Comparison of ENCODE assay signal across 14 cellular contexts in genomic region chr14:75046275-75046674, GRCh38. TPM values are rescaled to one million over a fixed set of nuclear protein-coding genes. Genes with fewer than 3 reads are reported as not detected.
A peak's percentile ranks its signal among the peaks of the same experiment; 100 is the strongest.
DNase-seq lines count a peak whose midpoint lies in the region; ATAC-seq and TF ChIP-seq lines count a peak whose summit lies in the region.
"Had no signal": no experiment of that assay in that cellular context is flagged by ENCODE, and none has a peak within 500 bp of the region (broad histone marks: within the 10 kb centered on the region; RNA-seq: fewer than 3 reads in every experiment).

No MANE protein-coding gene starts in this region.

- TF ChIP-seq CTCF in natural killer cell (IDR thresholded peaks at IDR 0.05) (no peak), adrenal gland (IDR thresholded peaks at IDR 0.05) (no peak), Caco-2 (IDR thresholded peaks at IDR 0.05; ENCODE audit: insufficient read depth in 1 of 2, low read depth in 1 of 2, low read length in 1 of 2, severe bottlenecking in 1 of 2, unreplicated experiment in 1 of 2) (no peak), mesothelial cell of epicardium (IDR thresholded peaks at IDR 0.05; ENCODE audit: unreplicated experiment) (no peak), OCI-LY7 (conservative IDR thresholded peaks at IDR 0.05; ENCODE audit: low read length) (no peak)

- no peaks in the 10 kb centered on the region for H3K9me2 ChIP-seq in OCI-LY7 (ENCODE audit: insufficient read depth, low read length)

- ATAC-seq in natural killer cell treated with Interleukin-12 subunit alpha and Interleukin-12 subunit beta and Interleukin-15 and Interleukin-18, amount 100 ng/mL, for 72 hours, result no peak
- no peak for ATAC-seq in natural killer cell
- ATAC-seq in left lobe of liver, result peak; percentile 36
- ATAC-seq: Panc1 had no signal

- H3K4me1 ChIP-seq in adrenal gland (replicated peaks in 1 of 2) (peaks cover 38 to 54% of the 10 kb centered on the region in 2 donors), Caco-2 (peaks cover 25% of the 10 kb centered on the region), OCI-LY7 (ENCODE audit: insufficient read depth, low read length, poor library complexity, severe bottlenecking) (peaks cover 6% of the 10 kb centered on the region)

- no TSS peak for BruUV-seq in Caco-2 (replicated peaks; lab: Mats Ljungman, UMichigan)
- BruUV-seq in OCI-LY7 (replicated peaks; lab: Mats Ljungman, UMichigan), result no TSS peak

- H3K9me3 Mint-ChIP-seq in natural killer cell treated with Interleukin-12 subunit alpha and Interleukin-12 subunit beta and Interleukin-15 and Interleukin-18, amount 100 ng/mL, for 72 hours, result no peaks in the 10 kb centered on the region
- no peaks in the 10 kb centered on the region for H3K9me3 Mint-ChIP-seq in natural killer cell
- no peaks in the 10 kb centered on the region for H3K9me3 Mint-ChIP-seq in Caco-2 (ENCODE audit: unreplicated experiment)
- H3K9me3 Mint-ChIP-seq in mesothelial cell of epicardium, result peaks cover 12% of the 10 kb centered on the region

- DNase-seq in natural killer cell treated with Interleukin-12 subunit alpha and Interleukin-12 subunit beta and Interleukin-15 and Interleukin-18, amount 100 ng/mL, for 72 hours (ENCODE audit: low spot score), result no peak
- DNase-seq in natural killer cell (no peak), adrenal gland (no peak), left lobe of liver (ENCODE audit: low spot score) (no peak), Caco-2 (no peak), mesothelial cell of epicardium (ENCODE audit: low spot score in 2 of 2, unreplicated experiment in 2 of 2) (no peak), CD1c-positive myeloid dendritic cell (ENCODE audit: extremely low spot score) (no peak), OCI-LY7 (ENCODE audit: low spot score) (no peak)
- DNase-seq: GF-D8, NCI-H187, NCI-H226, NCI-H524 treated with DMSO at 0.1 percent for 48 hours had no signal

- WGBS in adrenal gland, 4 donors, result 77 to 88% (median 85%) methylated on average over 5 of the region's 5 CpGs

- no peaks in the 10 kb centered on the region for H3K27me3 Mint-ChIP-seq in natural killer cell treated with Interleukin-12 subunit alpha and Interleukin-12 subunit beta and Interleukin-15 and Interleukin-18, amount 100 ng/mL, for 72 hours
- H3K27me3 Mint-ChIP-seq in natural killer cell (ENCODE audit: low read depth in 2 of 2), result no peaks in the 10 kb centered on the region
- no peaks in the 10 kb centered on the region for H3K27me3 Mint-ChIP-seq in Caco-2 (ENCODE audit: insufficient read depth, unreplicated experiment)
- H3K27me3 Mint-ChIP-seq in mesothelial cell of epicardium (ENCODE audit: low read depth), result no peaks in the 10 kb centered on the region

- TF ChIP-seq POLR2A in adrenal gland (IDR thresholded peaks at IDR 0.05), result no peak

- H3K9me3 ChIP-seq in adrenal gland (replicated peaks in 1 of 3), result no peaks in the 10 kb centered on the region
- no peaks in the 10 kb centered on the region for H3K9me3 ChIP-seq in Caco-2
- no peaks in the 10 kb centered on the region for H3K9me3 ChIP-seq in OCI-LY7 (ENCODE audit: low read length)

- H2AFZ ChIP-seq in OCI-LY7 (ENCODE audit: low read length), result no peak overlapping the region

- H3K4me1 Mint-ChIP-seq in natural killer cell treated with Interleukin-12 subunit alpha and Interleukin-12 subunit beta and Interleukin-15 and Interleukin-18, amount 100 ng/mL, for 72 hours (ENCODE audit: low read depth in 2 of 2), result peaks cover 24 to 38% of the 10 kb centered on the region in 2 donors
- H3K4me1 Mint-ChIP-seq in natural killer cell, result peaks cover 16 to 47% of the 10 kb centered on the region in 2 donors
- peaks cover 12% of the 10 kb centered on the region for H3K4me1 Mint-ChIP-seq in Caco-2 (ENCODE audit: low read depth, unreplicated experiment)
- peaks cover 20% of the 10 kb centered on the region for H3K4me1 Mint-ChIP-seq in mesothelial cell of epicardium

- H3K4me3 Mint-ChIP-seq in natural killer cell treated with Interleukin-12 subunit alpha and Interleukin-12 subunit beta and Interleukin-15 and Interleukin-18, amount 100 ng/mL, for 72 hours, result peak overlapping the region; percentile 17
- H3K4me3 Mint-ChIP-seq in natural killer cell (no peak overlapping the region), Caco-2 (ENCODE audit: unreplicated experiment) (no peak overlapping the region), mesothelial cell of epicardium (no peak overlapping the region)

- POLR2A ChIA-PET in Caco-2 (lab: Charles Lee), result no interaction called here
- POLR2A ChIA-PET in OCI-LY7 (lab: Charles Lee), result interaction anchor here (0.6 to 1.0 kb wide), 2 partner anchors 11 to 314 kb away, joined by 3 read pairs; no protein-coding TSS in a partner anchor

- H3K27me3 ChIP-seq in adrenal gland (no peaks in the 10 kb centered on the region), Caco-2 (replicated peaks; ENCODE audit: control insufficient read depth, insufficient read depth, low read length) (no peaks in the 10 kb centered on the region)

- H3K4me3 ChIP-seq in adrenal gland, result no peak overlapping the region
- no peak overlapping the region for H3K4me3 ChIP-seq in Caco-2 (ENCODE audit: low read depth, low read length)
- no peak overlapping the region for H3K4me3 ChIP-seq in OCI-LY7 (ENCODE audit: low read depth, low read length, poor library complexity, severe bottlenecking)
- H3K4me3 ChIP-seq: BLaER1 treated with 17β-estradiol and CSF1 and Interleukin-3, amounts not matched to agents 10 nM and 100 nM had no signal

- no peaks in the 10 kb centered on the region for H3K79me2 ChIP-seq in OCI-LY7 (ENCODE audit: insufficient read depth, low read depth, low read length)

- H3K36me3 ChIP-seq in adrenal gland (replicated peaks in 1 of 2) (peaks cover 0 to 4% of the 10 kb centered on the region in 2 donors), Caco-2 (ENCODE audit: control insufficient read depth, insufficient read depth, low read length) (no peaks in the 10 kb centered on the region), OCI-LY7 (ENCODE audit: insufficient read depth, low read length) (no peaks in the 10 kb centered on the region)

- H3K27ac Mint-ChIP-seq in natural killer cell treated with Interleukin-12 subunit alpha and Interleukin-12 subunit beta and Interleukin-15 and Interleukin-18, amount 100 ng/mL, for 72 hours, result no peak overlapping the region
- H3K27ac Mint-ChIP-seq in natural killer cell, result no peak overlapping the region
- H3K27ac Mint-ChIP-seq in Caco-2 (ENCODE audit: unreplicated experiment), result no peak overlapping the region
- no peak overlapping the region for H3K27ac Mint-ChIP-seq in mesothelial cell of epicardium

- CTCF ChIA-PET in Caco-2 (lab: Charles Lee) (no interaction called here), OCI-LY7 (lab: Charles Lee; ENCODE audit: unreplicated experiment) (no interaction called here)

- no peak overlapping the region for H3K4me2 ChIP-seq in OCI-LY7 (ENCODE audit: low read length)
- H3K4me2 ChIP-seq: BLaER1 treated with 17β-estradiol and CSF1 and Interleukin-3, amounts not matched to agents 10 nM and 100 nM had no signal

- no peaks in the 10 kb centered on the region for H4K20me1 ChIP-seq in OCI-LY7 (ENCODE audit: insufficient read depth, low read length)
- H4K20me1 ChIP-seq: BLaER1 treated with 17β-estradiol and CSF1 and Interleukin-3, amounts not matched to agents 10 nM and 100 nM had no signal

- intact Hi-C loops in natural killer cell (cut with micrococcal nuclease), result no loop called here
- intact Hi-C loops in adrenal gland (cut with DNase I), result no loop called here
- intact Hi-C loops in Caco-2 (cut with micrococcal nuclease; ENCODE audit: unreplicated experiment), result no loop called here
- intact Hi-C loops in OCI-LY7 (cut with micrococcal nuclease; ENCODE audit: unreplicated experiment), result loop anchor here (5.0 kb wide), 1 partner anchor 39 kb away; no protein-coding TSS in a partner anchor

- peaks cover 7% of the 10 kb centered on the region for H3K36me3 Mint-ChIP-seq in natural killer cell treated with Interleukin-12 subunit alpha and Interleukin-12 subunit beta and Interleukin-15 and Interleukin-18, amount 100 ng/mL, for 72 hours
- no peaks in the 10 kb centered on the region for H3K36me3 Mint-ChIP-seq in natural killer cell
- H3K36me3 Mint-ChIP-seq in Caco-2 (ENCODE audit: insufficient read depth, unreplicated experiment), result peaks cover 24% of the 10 kb centered on the region
- H3K36me3 Mint-ChIP-seq in mesothelial cell of epicardium, result peaks cover 37% of the 10 kb centered on the region

- H3K27ac ChIP-seq in adrenal gland (peak overlapping the region in 4 of 5 donors; percentile 12 to 44 (median 40)), OCI-LY7 (ENCODE audit: low read depth, low read length, poor library complexity, severe bottlenecking) (no peak overlapping the region)
- H3K27ac ChIP-seq: BLaER1 treated with 17β-estradiol and CSF1 and Interleukin-3, amounts not matched to agents 10 nM and 100 nM had no signal

RNA-seq across cellular contexts. Expression of gene MLH3, which starts 5.0 kb away (rescaled TPM):
- total RNA-seq in natural killer cell treated with Interleukin-12 subunit alpha and Interleukin-12 subunit beta and Interleukin-15 and Interleukin-18, amount 100 ng/mL, for 72 hours, result 10 to 100 TPM; 27.6 to 40.2 TPM
- total RNA-seq in natural killer cell (10 to 100 TPM; 15.5 to 20.7 (median 19.1) TPM), adrenal gland (10 to 100 TPM; 22.2 to 51.4 (median 27.5) TPM), left lobe of liver (10.4 TPM), Caco-2 (2022) (23.2 and 24.5 TPM in 2 replicates), mesothelial cell of epicardium (40.3 to 47.4 TPM (median 47.0 TPM) in 3 replicates), OCI-LY7 (2022) (6.1 and 6.7 TPM in 2 replicates)
- 10 to 100 TPM; 25.6 to 47.9 (median 46.8) TPM for polyA plus RNA-seq in adrenal gland
- total RNA-seq in OCI-LY7 (2014; rRNA removed; shearing (Covaris generic)), result 5.1 and 6.6 TPM in 2 replicates

RNA-seq across cellular contexts. Expression of gene ACYP1, which starts 17.5 kb away (rescaled TPM):
- 10 to 100 TPM; 29.3 to 40.5 TPM for total RNA-seq in natural killer cell treated with Interleukin-12 subunit alpha and Interleukin-12 subunit beta and Interleukin-15 and Interleukin-18, amount 100 ng/mL, for 72 hours
- total RNA-seq in natural killer cell (10 to 100 TPM; 13.3 to 17.4 (median 14.9) TPM), adrenal gland (10 to 100 TPM; 11.5 to 36.5 (median 17.8) TPM), left lobe of liver (3.2 TPM), Caco-2 (2022) (16.0 and 21.3 TPM in 2 replicates), mesothelial cell of epicardium (16.7 to 17.5 TPM (median 17.3 TPM) in 3 replicates), OCI-LY7 (2022) (65.0 and 80.9 TPM in 2 replicates)
- 10 to 100 TPM; 23.2 to 73.0 (median 66.8) TPM for polyA plus RNA-seq in adrenal gland
- 97.5 and 121 TPM in 2 replicates for total RNA-seq in OCI-LY7 (2014; rRNA removed; shearing (Covaris generic))

RNA-seq across cellular contexts. Expression of gene ZC2HC1C, which starts 23.2 kb away (rescaled TPM):
- total RNA-seq in natural killer cell treated with Interleukin-12 subunit alpha and Interleukin-12 subunit beta and Interleukin-15 and Interleukin-18, amount 100 ng/mL, for 72 hours, result 1 to 10 TPM in 1 of 2 donors, under 1 TPM in 1; 0.88 to 1.4 TPM
- under 1 TPM in 1 of 3 donors, not detected in 2; 0.55 TPM for total RNA-seq in natural killer cell
- 1 to 10 TPM; 1.9 to 9.5 (median 5.6) TPM for total RNA-seq in adrenal gland
- 10 to 100 TPM in 1 of 3 donors, 1 to 10 TPM in 2; 6.1 to 12.1 (median 6.8) TPM for polyA plus RNA-seq in adrenal gland
- 2.0 TPM for total RNA-seq in left lobe of liver
- total RNA-seq in Caco-2 (2022), result 2.5 and 3.8 TPM in 2 replicates
- total RNA-seq in mesothelial cell of epicardium, result 2.3 to 3.6 TPM (median 2.4 TPM) in 3 replicates
- total RNA-seq in OCI-LY7 (2014; rRNA removed; shearing (Covaris generic)), result 3.2 and 3.4 TPM in 2 replicates
- 1.2 and 3.7 TPM in 2 replicates for total RNA-seq in OCI-LY7 (2022)

RNA-seq across cellular contexts. Expression of gene EIF2B2, which starts 43.6 kb away (rescaled TPM):
- 10 to 100 TPM; 60.2 to 68.0 TPM for total RNA-seq in natural killer cell treated with Interleukin-12 subunit alpha and Interleukin-12 subunit beta and Interleukin-15 and Interleukin-18, amount 100 ng/mL, for 72 hours
- 10 to 100 TPM; 22.2 to 45.1 (median 31.2) TPM for total RNA-seq in natural killer cell
- 10 to 100 TPM; 20.6 to 90.9 (median 51.6) TPM for total RNA-seq in adrenal gland
- 10 to 100 TPM; 23.4 to 90.2 (median 32.8) TPM for polyA plus RNA-seq in adrenal gland
- 15.8 TPM for total RNA-seq in left lobe of liver
- total RNA-seq in Caco-2 (2022), result 48.8 and 54.4 TPM in 2 replicates
- 31.0 to 34.7 TPM (median 33.9 TPM) in 3 replicates for total RNA-seq in mesothelial cell of epicardium
- 33.5 and 42.0 TPM in 2 replicates for total RNA-seq in OCI-LY7 (2014; rRNA removed; shearing (Covaris generic))
- total RNA-seq in OCI-LY7 (2022), result 49.8 and 53.8 TPM in 2 replicates
